ENCODE assay signal across 33 cellular contexts in the genomic region with DNA sequence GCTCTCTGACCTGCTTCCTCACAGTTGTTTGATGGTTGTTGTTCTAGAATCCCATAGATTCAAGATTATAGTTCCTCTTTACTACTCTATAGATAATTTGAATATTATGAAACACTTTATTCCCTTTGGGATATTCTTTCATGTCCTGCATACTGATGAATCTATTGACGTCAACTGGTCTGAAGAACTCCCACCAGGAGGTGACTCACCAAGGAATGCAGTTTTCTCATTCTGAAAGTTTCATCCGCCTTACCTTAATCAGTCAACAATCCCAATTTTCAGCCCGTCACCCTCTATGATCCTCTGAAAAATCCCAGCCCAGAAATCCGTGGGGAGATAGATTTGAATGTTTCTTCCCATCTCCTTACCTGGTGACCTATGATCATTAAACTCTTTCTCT.
DNase-seq lines count a peak whose midpoint lies in the region; ATAC-seq and TF ChIP-seq lines count a peak whose summit lies in the region.
"Had no signal": no experiment of that assay in that cellular context is flagged by ENCODE, and none has a peak within 500 bp of the region (broad histone marks: within the 10 kb centered on the region; RNA-seq: fewer than 3 reads in every experiment).

No MANE protein-coding gene starts in this region.

- no peaks in the 10 kb centered on the region for H3K36me3 ChIP-seq in A673 (ENCODE audit: insufficient read depth, low read length, poor library complexity, severe bottlenecking)
- no peaks in the 10 kb centered on the region for H3K36me3 ChIP-seq in PC-3 (ENCODE audit: low read depth, low read length)
- H3K36me3 ChIP-seq: gastrocnemius medialis, ovary, tibial nerve had no signal

- H3K4me3 ChIP-seq in A673 (ENCODE audit: low read depth, low read length, poor library complexity, severe bottlenecking) = no peak overlapping the region
- H3K4me3 ChIP-seq in PC-3 (ENCODE audit: low read length) = no peak overlapping the region
- H3K4me3 ChIP-seq in astrocyte of the spinal cord (ENCODE audit: low read depth, low read length) = no peak overlapping the region
- H3K4me3 ChIP-seq: coronary artery, gastrocnemius medialis, hepatocyte, ovary, skin epidermis, tibial nerve had no signal

- no peaks in the 10 kb centered on the region for H4K20me1 ChIP-seq in PC-3 (ENCODE audit: low read length)

- POLR2A ChIA-PET in A673 (lab: Charles Lee; ENCODE audit: low non-redundant PET) = no interaction called here
- POLR2A ChIA-PET in PC-3 (lab: Charles Lee; ENCODE audit: unreplicated experiment) = no interaction called here

- BruUV-seq in A673 (replicated peaks; lab: Mats Ljungman, UMichigan) = no TSS peak
- no TSS peak for BruUV-seq in PC-3 (replicated peaks; lab: Mats Ljungman, UMichigan)

- no peaks in the 10 kb centered on the region for H3K9me3 ChIP-seq in A673 (ENCODE audit: low read depth, low read length, poor library complexity, severe bottlenecking)
- H3K9me3 ChIP-seq in PC-3 (ENCODE audit: low read length) = no peaks in the 10 kb centered on the region
- H3K9me3 ChIP-seq: gastrocnemius medialis, ovary, tibial nerve had no signal

- H3K4me2 ChIP-seq in PC-3 (ENCODE audit: low read length) = no peak overlapping the region
- H3K4me2 ChIP-seq: hepatocyte had no signal

- H3K27me3 ChIP-seq in A673 (replicated peaks; ENCODE audit: insufficient read depth, low read depth, low read length, poor library complexity) (no peaks in the 10 kb centered on the region), PC-3 (ENCODE audit: low read length) (no peaks in the 10 kb centered on the region)
- H3K27me3 ChIP-seq: gastrocnemius medialis, hepatocyte, ovary, tibial nerve had no signal

- in situ Hi-C loops in astrocyte of the spinal cord (cut with HindIII; ENCODE audit: low sequenced_read_pairs) = no loop called here

- peaks cover 7% of the 10 kb centered on the region for H3K4me1 ChIP-seq in A673 (ENCODE audit: insufficient read depth, low read length, poor library complexity, severe bottlenecking)
- no peaks in the 10 kb centered on the region for H3K4me1 ChIP-seq in PC-3 (ENCODE audit: insufficient read depth, low read length)
- H3K4me1 ChIP-seq: gastrocnemius medialis, tibial nerve had no signal

- CTCF ChIA-PET in A673 (lab: Charles Lee) (no interaction called here), PC-3 (lab: Charles Lee) (no interaction called here)

- TF ChIP-seq CTCF in A673 (conservative IDR thresholded peaks at IDR 0.05; ENCODE audit: low read depth, low read length) (no peak), PC-3 (conservative IDR thresholded peaks at IDR 0.05; ENCODE audit: low read depth, low read length) (no peak), astrocyte of the spinal cord (IDR thresholded peaks at IDR 0.05; ENCODE audit: low read depth, low read length) (no peak)

- DNase-seq in A673 (ENCODE audit: low spot score) = peak; percentile 71
- peak; percentile 15 for DNase-seq in PC-3
- DNase-seq in astrocyte of the spinal cord (ENCODE audit: low read depth, low spot score) = peak; percentile 74
- peak; percentile 14 for DNase-seq in glomerular visceral epithelial cell (ENCODE audit: extremely low spot score)
- no peak for DNase-seq in mesenteric fat pad (ENCODE audit: low spot score)
- no peak for DNase-seq in D341Med (ENCODE audit: low spot score)
- DNase-seq in NCI-H446 (lab: John Stamatoyannopoulos, UW) = no peak
- DNase-seq in NCI-H526 treated with DMSO at 0.1 percent for 48 hours (lab: John Stamatoyannopoulos, UW) = no peak
- DNase-seq: activated CD4-positive, alpha-beta T cell treated with anti-CD3 and anti-CD28 coated beads, Interleukin-2, amount 10 ng/mL, durations not matched to agents 7 days and 5 days; activated gamma-delta T cell; activated T-cell treated with anti-CD3 and anti-CD28 coated beads, Interleukin-2, amount 50 U/mL, for 24 hours; AML-193; CD4-positive, alpha-beta T cell; DMS153; effector memory CD8-positive, alpha-beta T cell; gastrocnemius medialis; HCEC 1CT; immature natural killer cell; midbrain; MV-4-11; natural killer cell; NCI-H510A treated with DMSO at 0.1 percent for 48 hours; ovary; Right ventricle myocardium superior; stimulated activated CD4-positive, alpha-beta T cell treated with anti-CD3 and anti-CD28 coated beads, Interleukin-1b, Interleukin-23, amount 100 ng/mL, for 48 hours; T-helper 9 cell had no signal

- H3K9me2 ChIP-seq in PC-3 (replicated peaks; ENCODE audit: low read length) = no peaks in the 10 kb centered on the region

- H3K79me2 ChIP-seq in PC-3 (ENCODE audit: low read length) = no peaks in the 10 kb centered on the region
- H3K79me2 ChIP-seq: hepatocyte had no signal

- no peak overlapping the region for H3K27ac ChIP-seq in A673 (ENCODE audit: low read depth, low read length, poor library complexity, severe bottlenecking)
- H3K27ac ChIP-seq in PC-3 (ENCODE audit: low read length) = no peak overlapping the region
- H3K27ac ChIP-seq: coronary artery, gastrocnemius medialis, hepatocyte, ovary, skin epidermis, tibial nerve had no signal

- H3F3A ChIP-seq in PC-3 (ENCODE audit: low read length, unreplicated experiment) = no peaks in the 10 kb centered on the region

- ATAC-seq in PC-3 = no peak
- ATAC-seq: effector memory CD8-positive, alpha-beta T cell; esophagus mucosa; gastrocnemius medialis; left lobe of liver; natural killer cell; WTC11 had no signal

- no peak overlapping the region for H2AFZ ChIP-seq in PC-3 (ENCODE audit: low read length)
- H2AFZ ChIP-seq: hepatocyte had no signal

- no peak overlapping the region for H3K9ac ChIP-seq in PC-3 (ENCODE audit: low read length)

- intact Hi-C loops in A673 (cut with micrococcal nuclease; ENCODE audit: unreplicated experiment) (no loop called here), PC-3 (cut with micrococcal nuclease) (no loop called here)

Comparison
In these comparisons a context has a peak if more than half of its experiments do, and no peak if none do; other contexts are left out.
1. DNase-seq: peak in A673 (single experiment), PC-3 (single experiment), astrocyte of the spinal cord (single experiment) and glomerular visceral epithelial cell (single experiment); none in mesenteric fat pad (single experiment), D341Med (single experiment), NCI-H446 (0 of 2) and NCI-H526 treated with DMSO at 0.1 percent for 48 hours (single experiment).